Comparison of ENCODE assay signal across 25 cellular contexts in genomic region chr9:109194157-109194556, GRCh38. TPM values are rescaled to one million over a fixed set of nuclear protein-coding genes. Genes with fewer than 3 reads are reported as not detected.
A peak's percentile ranks its signal among the peaks of the same experiment; 100 is the strongest.
DNase-seq lines count a peak whose midpoint lies in the region; ATAC-seq and TF ChIP-seq lines count a peak whose summit lies in the region.
"Had no signal": no experiment of that assay in that cellular context is flagged by ENCODE, and none has a peak within 500 bp of the region (broad histone marks: within the 10 kb centered on the region; RNA-seq: fewer than 3 reads in every experiment).

No MANE protein-coding gene starts in this region.

- H3K27ac ChIP-seq in ascending aorta, result no peak overlapping the region
- H3K27ac ChIP-seq: A549, GM23248, RWPE1 had no signal

- H3K27me3 ChIP-seq in ascending aorta, result no peaks in the 10 kb centered on the region

- no peak for ATAC-seq in effector memory CD8-positive, alpha-beta T cell (replicated peaks)
- ATAC-seq: A549 had no signal

- no peaks in the 10 kb centered on the region for H3K4me1 Mint-ChIP-seq in effector memory CD8-positive, alpha-beta T cell (ENCODE audit: low read depth in 2 of 2)
- H3K4me1 Mint-ChIP-seq: nephron had no signal

- no peaks in the 10 kb centered on the region for H3K36me3 Mint-ChIP-seq in effector memory CD8-positive, alpha-beta T cell (ENCODE audit: insufficient read depth)
- H3K36me3 Mint-ChIP-seq: activated CD4-positive, alpha-beta memory T cell treated with anti-CD3 and anti-CD28 coated beads for 36 hours; activated naive CD8-positive, alpha-beta T cell had no signal

- no peaks in the 10 kb centered on the region for H3K9me3 Mint-ChIP-seq in effector memory CD8-positive, alpha-beta T cell
- H3K9me3 Mint-ChIP-seq: activated CD4-positive, alpha-beta memory T cell treated with anti-CD3 and anti-CD28 coated beads for 36 hours; activated T-helper 2 cell treated with anti-CD3 and anti-CD28 coated beads, Interferon-gamma antibody, Interleukin-2, Interleukin-4, amounts not matched to agents 10 μg/mL and 5 μg/mL and 100 μg/mL, durations not matched to agents 14 hours and 24 hours and 36 hours; HFFc6; nephron; stimulated activated naive CD8-positive, alpha-beta T cell treated with anti-CD3 and anti-CD28 coated beads, Interleukin-15, Interleukin-2, amounts not matched to agents 100 ng/mL and 50 ng/mL, for 24 hours had no signal

- H3K9me3 ChIP-seq in ascending aorta, result no peaks in the 10 kb centered on the region
- H3K9me3 ChIP-seq: A549 had no signal

- peak; percentile 20 for DNase-seq in AG09319 (ENCODE audit: extremely low read depth, low read depth)
- peak; percentile 14 for DNase-seq in M059J (ENCODE audit: low read depth)
- DNase-seq in RPMI7951 (ENCODE audit: low read depth), result peak; percentile 53
- DNase-seq in fibroblast of villous mesenchyme (ENCODE audit: low read depth), result peak; percentile 28
- no peak for DNase-seq in ascending aorta (ENCODE audit: low spot score in 2 of 2)
- DNase-seq in effector memory CD8-positive, alpha-beta T cell, result no peak
- DNase-seq in GF-D8 (lab: John Stamatoyannopoulos, UW), result no peak
- no peak for DNase-seq in stimulated activated CD4-positive, alpha-beta T cell treated with anti-CD3 and anti-CD28 coated beads, Interleukin-2, amount 100 ng/mL, for 48 hours
- DNase-seq: activated CD4-positive, alpha-beta memory T cell treated with anti-CD3 and anti-CD28 coated beads for 36 hours; activated CD4-positive, CD25-positive, alpha-beta regulatory T cell; aorta; central memory CD4-positive, alpha-beta T cell; DMS53; GM23248; HFFc6; Karpas-422; NCI-H526 treated with DMSO at 0.1 percent for 48 hours; T-helper 1 cell had no signal

- H3K4me1 ChIP-seq in ascending aorta, result no peaks in the 10 kb centered on the region
- H3K4me1 ChIP-seq: A549 had no signal

- H3K4me3 ChIP-seq in fibroblast of villous mesenchyme (ENCODE audit: low read depth, low read length) (no peak overlapping the region), ascending aorta (no peak overlapping the region)
- H3K4me3 ChIP-seq: A549, GM23248, lung had no signal

- no peak overlapping the region for H3K27ac Mint-ChIP-seq in effector memory CD8-positive, alpha-beta T cell
- H3K27ac Mint-ChIP-seq: activated CD4-positive, alpha-beta memory T cell treated with anti-CD3 and anti-CD28 coated beads for 36 hours; activated naive CD8-positive, alpha-beta T cell; activated T-helper 2 cell treated with anti-CD3 and anti-CD28 coated beads, Interferon-gamma antibody, Interleukin-2, Interleukin-4, amounts not matched to agents 10 μg/mL and 5 μg/mL and 100 μg/mL, durations not matched to agents 14 hours and 24 hours and 36 hours; HFFc6; nephron; stimulated activated naive CD8-positive, alpha-beta T cell treated with anti-CD3 and anti-CD28 coated beads, Interleukin-15, Interleukin-2, amounts not matched to agents 100 ng/mL and 50 ng/mL, for 24 hours had no signal

- no peaks in the 10 kb centered on the region for H3K36me3 ChIP-seq in ascending aorta

- intact Hi-C loops in ascending aorta (cut with DNase I), result no loop called here

- TF ChIP-seq CTCF in AG09319 (IDR thresholded peaks at IDR 0.05; ENCODE audit: low read depth, low read length) (no peak), fibroblast of villous mesenchyme (IDR thresholded peaks at IDR 0.05; ENCODE audit: insufficient read depth, low read depth, low read length) (no peak), ascending aorta (IDR thresholded peaks at IDR 0.05) (no peak)

- H3K4me3 Mint-ChIP-seq in effector memory CD8-positive, alpha-beta T cell, result no peak overlapping the region
- H3K4me3 Mint-ChIP-seq: activated CD4-positive, alpha-beta memory T cell treated with anti-CD3 and anti-CD28 coated beads for 36 hours; activated naive CD8-positive, alpha-beta T cell; HFFc6; nephron; stimulated activated naive CD8-positive, alpha-beta T cell treated with anti-CD3 and anti-CD28 coated beads, Interleukin-15, Interleukin-2, amounts not matched to agents 100 ng/mL and 50 ng/mL, for 24 hours had no signal

- peaks cover 0 to 29% of the 10 kb centered on the region in 2 donors for H3K27me3 Mint-ChIP-seq in effector memory CD8-positive, alpha-beta T cell

RNA-seq across cellular contexts. Expression of gene FRRS1L, which starts 27.1 kb away (rescaled TPM):
- total RNA-seq in M059J (2014; rRNA removed; shearing (Covaris generic)), result 0.05 TPM in 2 replicates
- not detected in 2 replicates for total RNA-seq in RPMI7951 (2014; rRNA removed; shearing (Covaris generic))
- under 0.01 TPM in 1 of 2 replicates, not detected in the other for total RNA-seq in fibroblast of villous mesenchyme
- 0.11 TPM for total RNA-seq in ascending aorta
- total RNA-seq: activated CD4-positive, alpha-beta memory T cell treated with anti-CD3 and anti-CD28 coated beads for 36 hours; activated T-helper 2 cell treated with anti-CD3 and anti-CD28 coated beads, Interferon-gamma antibody, Interleukin-2, Interleukin-4, amounts not matched to agents 10 μg/mL and 5 μg/mL and 100 μg/mL, durations not matched to agents 14 hours and 24 hours and 36 hours; GM23248; HFFc6 had no signal

Comparison
In these comparisons a context has a peak if more than half of its experiments do, and no peak if none do; other contexts are left out.
1. DNase-seq: peak in AG09319 (single experiment), M059J (single experiment), RPMI7951 (single experiment) and fibroblast of villous mesenchyme (single experiment); none in ascending aorta (0 of 2), effector memory CD8-positive, alpha-beta T cell (0 of 3), GF-D8 (single experiment) and stimulated activated CD4-positive, alpha-beta T cell treated with anti-CD3 and anti-CD28 coated beads, Interleukin-2, amount 100 ng/mL, for 48 hours (0 of 2).